Comparison of ENCODE assay signal across 8 cellular contexts in the genomic region with DNA sequence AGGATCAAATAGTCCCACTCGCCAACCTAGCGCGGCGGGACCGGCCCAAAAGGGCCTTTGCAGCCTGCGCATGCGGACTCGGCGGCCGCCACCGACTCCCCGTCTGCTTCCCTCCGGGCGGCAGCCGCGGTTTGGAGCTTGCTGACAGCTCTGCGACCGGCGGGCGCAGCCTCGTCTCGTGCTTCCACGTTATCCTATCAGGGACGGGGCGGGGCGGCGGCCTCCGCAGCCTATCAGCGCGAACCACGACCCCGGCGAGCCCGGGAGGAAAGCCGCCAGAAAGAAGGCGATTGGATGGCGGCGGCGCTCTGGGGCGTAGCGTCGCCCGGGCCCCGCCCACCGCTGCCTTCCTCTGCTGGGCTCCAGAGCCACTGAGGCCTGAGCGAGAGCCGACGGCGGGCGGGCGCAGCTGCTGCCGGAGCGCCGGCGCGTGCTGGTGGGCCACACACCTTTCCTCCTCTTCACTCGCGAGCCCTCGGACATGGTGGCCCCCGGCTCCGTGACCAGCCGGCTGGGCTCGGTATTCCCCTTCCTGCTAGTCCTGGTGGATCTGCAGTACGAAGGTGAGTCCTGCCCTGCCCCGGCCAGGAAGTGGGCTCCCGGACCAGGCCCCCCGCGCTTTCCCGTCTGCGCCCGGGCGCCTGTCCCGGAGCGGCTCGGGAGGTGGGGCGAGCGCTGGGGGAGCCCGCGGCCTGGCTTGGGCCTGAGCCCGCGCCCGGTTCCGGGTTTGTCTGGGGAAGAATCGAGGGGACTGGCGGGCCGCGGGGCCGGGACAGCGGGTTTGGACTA. TPM values are rescaled to one million over a fixed set of nuclear protein-coding genes. Genes with fewer than 3 reads are reported as not detected.
A peak's percentile ranks its signal among the peaks of the same experiment; 100 is the strongest.
DNase-seq lines count a peak whose midpoint lies in the region; ATAC-seq, FAIRE-seq and TF ChIP-seq lines count a peak whose summit lies in the region.

A gene with protein sequence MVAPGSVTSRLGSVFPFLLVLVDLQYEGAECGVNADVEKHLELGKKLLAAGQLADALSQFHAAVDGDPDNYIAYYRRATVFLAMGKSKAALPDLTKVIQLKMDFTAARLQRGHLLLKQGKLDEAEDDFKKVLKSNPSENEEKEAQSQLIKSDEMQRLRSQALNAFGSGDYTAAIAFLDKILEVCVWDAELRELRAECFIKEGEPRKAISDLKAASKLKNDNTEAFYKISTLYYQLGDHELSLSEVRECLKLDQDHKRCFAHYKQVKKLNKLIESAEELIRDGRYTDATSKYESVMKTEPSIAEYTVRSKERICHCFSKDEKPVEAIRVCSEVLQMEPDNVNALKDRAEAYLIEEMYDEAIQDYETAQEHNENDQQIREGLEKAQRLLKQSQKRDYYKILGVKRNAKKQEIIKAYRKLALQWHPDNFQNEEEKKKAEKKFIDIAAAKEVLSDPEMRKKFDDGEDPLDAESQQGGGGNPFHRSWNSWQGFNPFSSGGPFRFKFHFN (plus strand): TSS at position 365 of the 789 bp plus-strand sequence. CDS start 117 bp downstream, at position 482.

- H3K36me3 ChIP-seq in OCI-LY7 (ENCODE audit: insufficient read depth, low read length): no peaks in the 10 kb centered on the region; the same call in 1 of the 2 replicates

- H3K9me3 Mint-ChIP-seq in endothelial cell (ENCODE audit: unreplicated experiment): no peaks in the 10 kb centered on the region

- no peaks in the 10 kb centered on the region for H4K20me1 ChIP-seq in OCI-LY7 (ENCODE audit: insufficient read depth, low read length)

- peak within 1 kb of the TSS; percentile 90 for H3K4me3 ChIP-seq in OCI-LY7 (ENCODE audit: low read depth, low read length, poor library complexity, severe bottlenecking)

- TF ChIP-seq CTCF in D721Med (IDR thresholded peaks at IDR 0.05; ENCODE audit: insufficient read depth, missing control alignments) (no peak), OCI-LY7 (conservative IDR thresholded peaks at IDR 0.05; ENCODE audit: low read length) (no peak), endothelial cell (IDR thresholded peaks at IDR 0.05; ENCODE audit: unreplicated experiment) (no peak)

- peaks cover 11% of the 10 kb centered on the region for H3K36me3 Mint-ChIP-seq in endothelial cell (ENCODE audit: low read depth, unreplicated experiment)

- H3K9me2 ChIP-seq in OCI-LY7 (ENCODE audit: insufficient read depth, low read length): no peaks in the 10 kb centered on the region

- H3K4me1 Mint-ChIP-seq in endothelial cell (ENCODE audit: unreplicated experiment): peaks cover 54% of the 10 kb centered on the region

- H3K79me2 ChIP-seq in OCI-LY7 (ENCODE audit: insufficient read depth, low read depth, low read length): peaks cover 15% of the 10 kb centered on the region; the same call in 1 of the 2 replicates

- no TSS peak for BruUV-seq in OCI-LY7 (replicated peaks; lab: Mats Ljungman, UMichigan)

- CTCF ChIA-PET in OCI-LY7 (lab: Charles Lee; ENCODE audit: unreplicated experiment): no interaction called here

- H3K27ac ChIP-seq in OCI-LY7 (ENCODE audit: low read depth, low read length, poor library complexity, severe bottlenecking): peak within 1 kb of the TSS; percentile 46

- ATAC-seq in GM21526 (IDR thresholded peaks at IDR 0.05; ENCODE audit: low FRiP score, unreplicated experiment): peak; percentile 94

- H3K27ac Mint-ChIP-seq in endothelial cell (ENCODE audit: unreplicated experiment): peak within 1 kb of the TSS; percentile 92

- H3K4me2 ChIP-seq in OCI-LY7 (ENCODE audit: low read length): peak within 1 kb of the TSS; percentile 97

- H2AFZ ChIP-seq in OCI-LY7 (ENCODE audit: low read length): peak within 1 kb of the TSS; percentile 89

- no peaks in the 10 kb centered on the region for H3K9me3 ChIP-seq in OCI-LY7 (ENCODE audit: low read length)

- intact Hi-C loops in OCI-LY7 (cut with micrococcal nuclease; ENCODE audit: unreplicated experiment): no loop called here

- H3K27me3 Mint-ChIP-seq in endothelial cell (ENCODE audit: unreplicated experiment): peaks cover 6% of the 10 kb centered on the region

- H3K4me3 Mint-ChIP-seq in endothelial cell (ENCODE audit: unreplicated experiment): peak within 1 kb of the TSS; percentile 99

- peak; percentile 73 for DNase-seq in D721Med (ENCODE audit: insufficient read length, low spot score)
- DNase-seq in HuH-7.5 (ENCODE audit: low spot score): peak; percentile 81
- DNase-seq in OCI-LY7 (ENCODE audit: low spot score): peak; percentile 92
- DNase-seq in activated T-cell treated with anti-CD3 and anti-CD28 coated beads for 1 hour (ENCODE audit: low read depth): peak; percentile 96
- peak; percentile 99 for DNase-seq in endothelial cell (ENCODE audit: low spot score)
- peak; percentile 98 for DNase-seq in midbrain (lab: John Stamatoyannopoulos, UW)
- peak; percentile 97 to 98 for DNase-seq in stimulated activated CD8-positive, alpha-beta memory T cell treated with anti-CD3 and anti-CD28 coated beads, Interleukin-2, amount 100 ng/mL, for 1 hour (ENCODE audit: low read depth in 2 of 2)

- no peak for FAIRE-seq in D721Med (lab: Jason Lieb, UNC)

- peaks cover 23% of the 10 kb centered on the region for H3K4me1 ChIP-seq in OCI-LY7 (ENCODE audit: insufficient read depth, low read length, poor library complexity, severe bottlenecking)

- POLR2A ChIA-PET in OCI-LY7 (lab: Charles Lee): interaction anchor here (0.9 kb wide), 1 partner anchor 16 kb away, joined by 3 read pairs; no protein-coding TSS in a partner anchor

RNA-seq across cellular contexts. Expression of the gene that starts here (rescaled TPM):
- total RNA-seq in OCI-LY7 (2014; rRNA removed; shearing (Covaris generic)): 5.0 and 5.4 TPM in 2 replicates
- total RNA-seq in OCI-LY7 (2022): 10.0 and 11.1 TPM in 2 replicates
- total RNA-seq in endothelial cell (ENCODE audit: unreplicated experiment): 50.3 TPM

Comparison
In these comparisons a context has a peak if more than half of its experiments do, and no peak if none do; other contexts are left out.
1. Peak in every context shown above with its lines: DNase-seq, ATAC-seq, H3K4me3 ChIP-seq and H3K27ac ChIP-seq.